In the genomic region with DNA sequence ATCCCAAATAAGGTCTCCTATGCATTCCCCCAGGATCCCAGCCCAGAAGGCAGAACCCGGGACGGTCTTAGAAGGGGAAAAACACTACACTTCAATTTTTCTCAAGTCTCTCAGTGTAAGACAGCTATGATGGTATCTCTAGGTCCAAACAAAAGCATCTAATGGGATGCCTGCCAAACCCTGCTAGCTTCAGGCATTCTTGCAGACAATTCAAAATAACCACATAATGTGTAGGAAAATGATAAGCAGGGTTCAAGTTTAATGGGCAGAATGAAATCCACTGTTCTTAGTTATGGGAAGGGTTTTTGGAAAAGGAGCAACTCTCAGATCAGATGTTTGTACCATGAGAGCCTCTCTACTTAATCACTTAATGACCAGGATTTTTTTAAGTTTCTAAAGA, we compare ENCODE assay signal across 1 cellular context.
TF ChIP-seq lines count a peak whose summit lies in the region.

No MANE protein-coding gene starts in this region.

TF ChIP-seq in SK-N-SH, 30 proteins besides CTCF, POLR2A, EP300 and RAD21 (continued from another document):
- TF ChIP-seq NFIC (IDR thresholded peaks at IDR 0.05; ENCODE audit: borderline replicate concordance) (no peak), NRF1 (IDR thresholded peaks at IDR 0.05; ENCODE audit: low read depth, low read length) (no peak), RFX5 (IDR thresholded peaks at IDR 0.05; ENCODE audit: low read length) (no peak), TAF1 (IDR thresholded peaks at IDR 0.05; ENCODE audit: borderline replicate concordance, low read depth, low read length) (no peak), JUND (IDR thresholded peaks at IDR 0.05) (no peak), MXI1 (IDR thresholded peaks at IDR 0.05; ENCODE audit: low read depth, low read length) (no peak), TCF12 (IDR thresholded peaks at IDR 0.05) (no peak), FOXM1 (IDR thresholded peaks at IDR 0.05; ENCODE audit: low read depth) (no peak), EZH2phosphoT487 (IDR thresholded peaks at IDR 0.05; ENCODE audit: borderline replicate concordance, low read depth) (no peak)
- TF ChIP-seq, protein P1, sequence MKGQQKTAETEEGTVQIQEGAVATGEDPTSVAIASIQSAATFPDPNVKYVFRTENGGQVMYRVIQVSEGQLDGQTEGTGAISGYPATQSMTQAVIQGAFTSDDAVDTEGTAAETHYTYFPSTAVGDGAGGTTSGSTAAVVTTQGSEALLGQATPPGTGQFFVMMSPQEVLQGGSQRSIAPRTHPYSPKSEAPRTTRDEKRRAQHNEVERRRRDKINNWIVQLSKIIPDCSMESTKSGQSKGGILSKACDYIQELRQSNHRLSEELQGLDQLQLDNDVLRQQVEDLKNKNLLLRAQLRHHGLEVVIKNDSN (IDR thresholded peaks at IDR 0.05; ENCODE audit: borderline replicate concordance, low read depth): no peak
- TF ChIP-seq, protein P2, sequence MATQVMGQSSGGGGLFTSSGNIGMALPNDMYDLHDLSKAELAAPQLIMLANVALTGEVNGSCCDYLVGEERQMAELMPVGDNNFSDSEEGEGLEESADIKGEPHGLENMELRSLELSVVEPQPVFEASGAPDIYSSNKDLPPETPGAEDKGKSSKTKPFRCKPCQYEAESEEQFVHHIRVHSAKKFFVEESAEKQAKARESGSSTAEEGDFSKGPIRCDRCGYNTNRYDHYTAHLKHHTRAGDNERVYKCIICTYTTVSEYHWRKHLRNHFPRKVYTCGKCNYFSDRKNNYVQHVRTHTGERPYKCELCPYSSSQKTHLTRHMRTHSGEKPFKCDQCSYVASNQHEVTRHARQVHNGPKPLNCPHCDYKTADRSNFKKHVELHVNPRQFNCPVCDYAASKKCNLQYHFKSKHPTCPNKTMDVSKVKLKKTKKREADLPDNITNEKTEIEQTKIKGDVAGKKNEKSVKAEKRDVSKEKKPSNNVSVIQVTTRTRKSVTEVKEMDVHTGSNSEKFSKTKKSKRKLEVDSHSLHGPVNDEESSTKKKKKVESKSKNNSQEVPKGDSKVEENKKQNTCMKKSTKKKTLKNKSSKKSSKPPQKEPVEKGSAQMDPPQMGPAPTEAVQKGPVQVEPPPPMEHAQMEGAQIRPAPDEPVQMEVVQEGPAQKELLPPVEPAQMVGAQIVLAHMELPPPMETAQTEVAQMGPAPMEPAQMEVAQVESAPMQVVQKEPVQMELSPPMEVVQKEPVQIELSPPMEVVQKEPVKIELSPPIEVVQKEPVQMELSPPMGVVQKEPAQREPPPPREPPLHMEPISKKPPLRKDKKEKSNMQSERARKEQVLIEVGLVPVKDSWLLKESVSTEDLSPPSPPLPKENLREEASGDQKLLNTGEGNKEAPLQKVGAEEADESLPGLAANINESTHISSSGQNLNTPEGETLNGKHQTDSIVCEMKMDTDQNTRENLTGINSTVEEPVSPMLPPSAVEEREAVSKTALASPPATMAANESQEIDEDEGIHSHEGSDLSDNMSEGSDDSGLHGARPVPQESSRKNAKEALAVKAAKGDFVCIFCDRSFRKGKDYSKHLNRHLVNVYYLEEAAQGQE (IDR thresholded peaks at IDR 0.05; ENCODE audit: low read depth, low read length): no peak
